ENCODE assay signal across 1 cellular context in genomic region chr2:96536445-96537065, GRCh38.
TF ChIP-seq lines count a peak whose summit lies in the region.

Gene ARID5A, plus strand, starts transcription at chr2:96536752. Its CDS starts 75 bp downstream, at chr2:96536827.

TF ChIP-seq in HepG2, 621 proteins besides CTCF, POLR2A, EP300 and RAD21 (continued from another document and continues in another):
- TF ChIP-seq ARID4A (CRISPR knock-in tag; IDR thresholded peaks at IDR 0.05; ENCODE audit: borderline replicate concordance): peak; percentile 33; the same call in 1 of the 2 replicates
- no peak for TF ChIP-seq ZNF710 (CRISPR knock-in tag; IDR thresholded peaks at IDR 0.05; ENCODE audit: borderline replicate concordance)
- TF ChIP-seq ZMYM4 (CRISPR knock-in tag; IDR thresholded peaks at IDR 0.05): peak; percentile 71; the same call in 1 of the 2 replicates
- peak; percentile 55 for TF ChIP-seq ZFX (CRISPR knock-in tag; IDR thresholded peaks at IDR 0.05; ENCODE audit: low read depth)
- TF ChIP-seq ZNF891 (CRISPR knock-in tag; IDR thresholded peaks at IDR 0.05): no peak
- no peak; the same call in 1 of the 2 replicates for TF ChIP-seq RFX1 (IDR thresholded peaks at IDR 0.05)
- TF ChIP-seq RELA (CRISPR knock-in tag; IDR thresholded peaks at IDR 0.05): 0 out of 2 replicates have a peak, but pooled peaks have one; percentile 48
- no peak for TF ChIP-seq HNF4G (IDR thresholded peaks at IDR 0.05; ENCODE audit: borderline replicate concordance, low read depth, low read length)
- TF ChIP-seq HNF4G (CRISPR knock-in tag; IDR thresholded peaks at IDR 0.05; ENCODE audit: borderline replicate concordance, low read depth): no peak
- no peak for TF ChIP-seq HDAC6 (IDR thresholded peaks at IDR 0.05; ENCODE audit: low read depth, low read length)
- TF ChIP-seq ZNF253 (CRISPR knock-in tag; IDR thresholded peaks at IDR 0.05; ENCODE audit: borderline replicate concordance): no peak
- TF ChIP-seq NR2C2 (CRISPR knock-in tag; IDR thresholded peaks at IDR 0.05; ENCODE audit: borderline replicate concordance): peak; percentile 38; the same call in 1 of the 2 replicates
- peak; percentile 59; the same call in 1 of the 2 replicates for TF ChIP-seq ZBTB10 (CRISPR knock-in tag; IDR thresholded peaks at IDR 0.05; ENCODE audit: borderline replicate concordance)
- peak; percentile 37; the same call in 1 of the 2 replicates for TF ChIP-seq MAZ (IDR thresholded peaks at IDR 0.05; ENCODE audit: borderline replicate concordance, low read depth, low read length)
- TF ChIP-seq MAZ (CRISPR knock-in tag; IDR thresholded peaks at IDR 0.05; ENCODE audit: low read depth): peak; percentile 61; the same call in 1 of the 2 replicates
- TF ChIP-seq SP4 (CRISPR knock-in tag; IDR thresholded peaks at IDR 0.05): peak; percentile 99
- no peak for TF ChIP-seq POLR2AphosphoS2 (IDR thresholded peaks at IDR 0.05; ENCODE audit: low read depth, low read length)
- TF ChIP-seq FOXC1 (CRISPR knock-in tag; IDR thresholded peaks at IDR 0.05; ENCODE audit: borderline replicate concordance): no peak; the same call in 1 of the 2 replicates
- TF ChIP-seq FOXK1 (CRISPR knock-in tag; IDR thresholded peaks at IDR 0.05; ENCODE audit: borderline replicate concordance, low read depth): peak; percentile 44; the same call in 1 of the 2 replicates
- no peak for TF ChIP-seq U2AF2 (IDR thresholded peaks at IDR 0.05; ENCODE audit: low read depth, low read length)
- TF ChIP-seq HCFC1 (IDR thresholded peaks at IDR 0.05; ENCODE audit: low read depth, low read length): peak; percentile 90
- TF ChIP-seq ZNF329 (CRISPR knock-in tag; IDR thresholded peaks at IDR 0.05; ENCODE audit: low read depth): no peak
- TF ChIP-seq NFYC (CRISPR knock-in tag; IDR thresholded peaks at IDR 0.05): peak; percentile 89
- peak; percentile 66 for TF ChIP-seq ZNF574 (CRISPR knock-in tag; IDR thresholded peaks at IDR 0.05)
- TF ChIP-seq TEF (CRISPR knock-in tag; IDR thresholded peaks at IDR 0.05): 0 out of 2 replicates have a peak, but pooled peaks have one; percentile 14
- TF ChIP-seq ATF7 (IDR thresholded peaks at IDR 0.05): no peak
- no peak for TF ChIP-seq ATF7 (CRISPR knock-in tag; IDR thresholded peaks at IDR 0.05)
- TF ChIP-seq PITX1 (CRISPR knock-in tag; IDR thresholded peaks at IDR 0.05): peak; percentile 42; the same call in 1 of the 2 replicates
- TF ChIP-seq KMT2B (CRISPR knock-in tag; IDR thresholded peaks at IDR 0.05): peak; percentile 34; the same call in 1 of the 2 replicates
- no peak for TF ChIP-seq SCMH1 (CRISPR knock-in tag; IDR thresholded peaks at IDR 0.05; ENCODE audit: borderline replicate concordance)
- no peak; the same call in 1 of the 2 replicates for TF ChIP-seq SALL2 (CRISPR knock-in tag; IDR thresholded peaks at IDR 0.05)
- no peak for TF ChIP-seq ZNF609 (CRISPR knock-in tag; IDR thresholded peaks at IDR 0.05; ENCODE audit: borderline replicate concordance)
- TF ChIP-seq ZBTB33 (CRISPR knock-in tag; IDR thresholded peaks at IDR 0.05): no peak
- no peak for TF ChIP-seq ZNF879 (CRISPR knock-in tag; IDR thresholded peaks at IDR 0.05)
- no peak; the same call in 1 of the 2 replicates for TF ChIP-seq ZNF263 (CRISPR knock-in tag; IDR thresholded peaks at IDR 0.05)
- TF ChIP-seq IRF2 (CRISPR knock-in tag; IDR thresholded peaks at IDR 0.05): peak; percentile 86
- no peak for TF ChIP-seq FOSL2 (CRISPR knock-in tag; IDR thresholded peaks at IDR 0.05)
- no peak for TF ChIP-seq NFE2L2 (IDR thresholded peaks at IDR 0.05; ENCODE audit: low read length)
- TF ChIP-seq NCOR1 (IDR thresholded peaks at IDR 0.05; ENCODE audit: borderline replicate concordance, low read length): 0 out of 2 replicates have a peak, but pooled peaks have one; percentile 23
- no peak for TF ChIP-seq RBM22 (optimal IDR thresholded peaks at IDR 0.05; ENCODE audit: low read length)
- no peak for TF ChIP-seq HNRNPUL1 (IDR thresholded peaks at IDR 0.05; ENCODE audit: low read depth, low read length)
- TF ChIP-seq ZNF776 (CRISPR knock-in tag; IDR thresholded peaks at IDR 0.05): 0 out of 2 replicates have a peak, but pooled peaks have one; percentile 28
- TF ChIP-seq SALL1 (CRISPR knock-in tag; IDR thresholded peaks at IDR 0.05): peak; percentile 49; the same call in 1 of the 2 replicates
- TF ChIP-seq JUND (CRISPR knock-in tag; IDR thresholded peaks at IDR 0.05): no peak
- no peak for TF ChIP-seq ZC3H4 (CRISPR knock-in tag; IDR thresholded peaks at IDR 0.05; ENCODE audit: borderline replicate concordance)
- no peak for TF ChIP-seq PRMT3 (CRISPR knock-in tag; IDR thresholded peaks at IDR 0.05; ENCODE audit: borderline replicate concordance, low read depth)
- no peak for TF ChIP-seq SIN3B (IDR thresholded peaks at IDR 0.05; ENCODE audit: low read length)
